In genomic region chr4:163582688-163583087, GRCh38 we compare ENCODE assay signal across 21 cellular contexts.
"Had no signal": no experiment of that assay in that cellular context is flagged by ENCODE, and none has a peak within 500 bp of the region (broad histone marks: within the 10 kb centered on the region; RNA-seq: fewer than 3 reads in every experiment).

No MANE protein-coding gene starts in this region.

- H3K27me3 ChIP-seq: esophagus muscularis mucosa, heart right ventricle, suprapubic skin, transverse colon, uterus had no signal

- H3K4me3 Mint-ChIP-seq: activated naive CD4-positive, alpha-beta T cell treated with anti-CD3 and anti-CD28 coated beads, Interleukin-2, amount 10 ng/mL, durations not matched to agents 7 days and 5 days; activated T-cell treated with anti-CD3 and anti-CD28 coated beads, Interleukin-2, amount 50 U/mL, for 4 hours; dendritic cell treated with granulocyte-macrophage colony-stimulating factor and Interleukin-4, amounts not matched to agents 40 ng/mL and 50 ng/mL, for 4 days; immature natural killer cell; neural crest cell; stimulated activated naive CD8-positive, alpha-beta T cell treated with anti-CD3 and anti-CD28 coated beads, Interleukin-15, amount 100 ng/mL, for 72 hours had no signal

- H3K9me3 Mint-ChIP-seq: activated naive CD4-positive, alpha-beta T cell treated with anti-CD3 and anti-CD28 coated beads, Interleukin-2, amount 10 ng/mL, durations not matched to agents 7 days and 5 days; dendritic cell treated with granulocyte-macrophage colony-stimulating factor and Interleukin-4, amounts not matched to agents 40 ng/mL and 50 ng/mL, for 4 days; stimulated activated naive CD8-positive, alpha-beta T cell treated with anti-CD3 and anti-CD28 coated beads, Interleukin-15, amount 100 ng/mL, for 72 hours had no signal

- H3K36me3 Mint-ChIP-seq: activated naive CD4-positive, alpha-beta T cell treated with anti-CD3 and anti-CD28 coated beads, Interleukin-2, amount 10 ng/mL, durations not matched to agents 7 days and 5 days had no signal

- H3K4me3 ChIP-seq: esophagus muscularis mucosa, heart right ventricle, mucosa of descending colon, suprapubic skin, transverse colon, uterus had no signal

- H3K4me1 ChIP-seq: esophagus muscularis mucosa, heart right ventricle, suprapubic skin, transverse colon, uterus had no signal

- H3K27ac Mint-ChIP-seq: activated naive CD4-positive, alpha-beta T cell treated with anti-CD3 and anti-CD28 coated beads, Interleukin-2, amount 10 ng/mL, durations not matched to agents 7 days and 5 days; dendritic cell treated with granulocyte-macrophage colony-stimulating factor and Interleukin-4, amounts not matched to agents 40 ng/mL and 50 ng/mL, for 4 days; immature natural killer cell had no signal

- H3K27ac ChIP-seq: esophagus muscularis mucosa, heart right ventricle, suprapubic skin, transverse colon, uterus had no signal

- ATAC-seq: activated T-cell treated with anti-CD3 and anti-CD28 coated beads, Interleukin-2, amount 50 U/mL, for 4 hours; heart right ventricle; mucosa of descending colon; stimulated activated naive CD8-positive, alpha-beta T cell treated with anti-CD3 and anti-CD28 coated beads, Interleukin-15, amount 100 ng/mL, for 72 hours had no signal

- H3K27me3 Mint-ChIP-seq: activated naive CD4-positive, alpha-beta T cell treated with anti-CD3 and anti-CD28 coated beads, Interleukin-2, amount 10 ng/mL, durations not matched to agents 7 days and 5 days; dendritic cell treated with granulocyte-macrophage colony-stimulating factor and Interleukin-4, amounts not matched to agents 40 ng/mL and 50 ng/mL, for 4 days; naive B cell; stimulated activated naive CD8-positive, alpha-beta T cell treated with anti-CD3 and anti-CD28 coated beads, Interleukin-15, amount 100 ng/mL, for 72 hours had no signal

- H3K4me1 Mint-ChIP-seq: activated naive CD4-positive, alpha-beta T cell treated with anti-CD3 and anti-CD28 coated beads, Interleukin-2, amount 10 ng/mL, durations not matched to agents 7 days and 5 days; immature natural killer cell; neural crest cell; stimulated activated naive CD8-positive, alpha-beta T cell treated with anti-CD3 and anti-CD28 coated beads, Interleukin-15, amount 100 ng/mL, for 72 hours had no signal

- H3K9me3 ChIP-seq: esophagus muscularis mucosa, mucosa of descending colon, suprapubic skin, transverse colon, uterus had no signal

- H3K36me3 ChIP-seq: esophagus muscularis mucosa, suprapubic skin, transverse colon, uterus had no signal

- DNase-seq: activated CD4-positive, alpha-beta T cell treated with anti-CD3 and anti-CD28 coated beads, Interleukin-2, amount 50 U/mL, for 1 hour; activated CD4-positive, CD25-positive, alpha-beta regulatory T cell treated with anti-CD3 and anti-CD28 coated beads, Interleukin-2, amount 50 U/mL, for 72 hours; activated CD8-positive, alpha-beta memory T cell treated with anti-CD3 and anti-CD28 coated beads, Interleukin-2, amount 50 U/mL, for 4 hours; activated effector memory CD4-positive, alpha-beta T cell treated with Interleukin-2 at 50 U/mL for 16 hours; activated naive CD4-positive, alpha-beta T cell treated with anti-CD3 and anti-CD28 coated beads, Interleukin-2, amount 10 ng/mL, durations not matched to agents 7 days and 5 days; activated T-cell treated with anti-CD3 and anti-CD28 coated beads, Interleukin-2, amount 50 U/mL, for 4 hours; effector CD8-positive, alpha-beta T cell; heart right ventricle; immature natural killer cell; mesenchymal stem cell; mucosa of descending colon; naive B cell; retina; stimulated activated CD4-positive, alpha-beta T cell treated with anti-CD3 and anti-CD28 coated beads, Interleukin-2, amount 100 ng/mL, for 24 hours; stimulated activated naive CD8-positive, alpha-beta T cell treated with anti-CD3 and anti-CD28 coated beads, Interleukin-15, amount 100 ng/mL, for 72 hours; transverse colon; uterus had no signal
